Comparison of ENCODE assay signal across 8 cellular contexts in the genomic region with DNA sequence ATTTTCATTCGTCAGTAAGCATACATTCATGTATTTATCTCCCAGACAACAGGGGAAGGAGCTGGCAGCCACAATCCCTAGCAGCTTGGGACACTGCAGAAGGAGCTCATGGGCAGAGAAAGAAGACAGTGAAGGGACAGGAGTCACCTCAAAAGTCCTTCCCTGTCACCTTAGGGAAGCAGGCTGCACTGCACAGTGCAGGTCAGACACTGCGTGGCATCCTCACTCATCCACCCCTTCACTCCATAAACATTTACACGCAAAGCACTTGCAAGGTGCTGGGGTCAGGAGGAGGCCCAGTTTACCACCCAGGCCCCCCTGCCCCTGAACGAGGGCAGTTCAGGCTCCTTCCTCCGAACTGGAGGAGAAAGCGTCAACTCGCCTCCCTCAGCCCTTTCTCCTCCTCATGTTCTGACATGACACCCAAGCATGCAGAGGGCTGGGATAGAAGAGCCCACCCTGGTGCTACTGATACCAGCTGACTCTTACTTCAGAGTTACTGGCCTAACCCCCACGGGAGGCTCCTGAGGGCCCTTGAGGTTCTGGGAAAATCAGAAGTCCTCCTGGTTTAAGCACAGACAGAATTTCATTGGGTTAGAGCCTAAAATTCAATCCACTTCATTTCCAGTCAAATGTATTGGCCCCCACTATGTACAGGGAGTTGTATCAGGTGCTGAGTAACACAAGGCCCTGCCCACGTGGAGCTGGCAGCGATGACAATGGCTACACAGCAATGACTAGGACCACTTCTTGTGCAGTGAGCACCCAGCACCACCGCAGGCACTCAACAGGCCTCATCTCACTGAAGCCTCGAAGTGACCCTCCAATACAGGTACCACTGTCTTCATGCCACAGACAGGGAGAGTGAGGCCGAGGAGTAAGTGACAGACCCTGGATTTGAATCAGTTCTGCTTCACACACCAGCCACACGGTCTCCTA.
A peak's percentile ranks its signal among the peaks of the same experiment; 100 is the strongest.
DNase-seq lines count a peak whose midpoint lies in the region; ATAC-seq lines count a peak whose summit lies in the region.

No MANE protein-coding gene starts in this region.

- POLR2A ChIA-PET in activated CD4-positive, alpha-beta memory T cell treated with anti-CD3 and anti-CD28 coated beads, Interleukin-2, amount 10 ng/mL, durations not matched to agents 7 days and 5 days (lab: Charles Lee): interaction anchor here (0.6 to 9.5 kb wide), 11 partner anchors 9 to 64 kb away, joined by 3 to 238 read pairs (median 8); a partner anchor contains a TSS

- H3K27me3 Mint-ChIP-seq in activated CD4-positive, alpha-beta memory T cell treated with anti-CD3 and anti-CD28 coated beads, Interleukin-2, amount 10 ng/mL, durations not matched to agents 7 days and 5 days: no peaks in the 10 kb centered on the region

- H3K27ac ChIP-seq in right cardiac atrium (ENCODE audit: low read length): peak overlapping the region; percentile 22

- peak; percentile 31 for DNase-seq in activated CD4-positive, alpha-beta memory T cell treated with anti-CD3 and anti-CD28 coated beads, Interleukin-2, amount 10 ng/mL, durations not matched to agents 7 days and 5 days
- DNase-seq in right cardiac atrium: peak in 1 of 3 donors; percentile 27
- DNase-seq in stimulated activated CD4-positive, alpha-beta T cell treated with anti-CD3 and anti-CD28 coated beads, Interleukin-4, amount 100 ng/mL, for 1 hour: peak; percentile 47
- DNase-seq in NCI-H1105 treated with DMSO at 0.1 percent for 48 hours (lab: John Stamatoyannopoulos, UW): no peak
- DNase-seq in NCI-H2196 (lab: John Stamatoyannopoulos, UW; ENCODE audit: unreplicated experiment): no peak
- no peak for DNase-seq in GF-D8 (lab: John Stamatoyannopoulos, UW)

- H3K4me1 ChIP-seq in right cardiac atrium (ENCODE audit: control insufficient read depth, insufficient read depth, low read length): peaks cover 32% of the 10 kb centered on the region

- no peaks in the 10 kb centered on the region for H3K9me3 Mint-ChIP-seq in activated CD4-positive, alpha-beta memory T cell treated with anti-CD3 and anti-CD28 coated beads, Interleukin-2, amount 10 ng/mL, durations not matched to agents 7 days and 5 days

- peak overlapping the region; percentile 100 for H3K27ac Mint-ChIP-seq in activated CD4-positive, alpha-beta memory T cell treated with anti-CD3 and anti-CD28 coated beads, Interleukin-2, amount 10 ng/mL, durations not matched to agents 7 days and 5 days

- intact Hi-C loops in right cardiac atrium (cut with DNase I): loop anchor here in 1 of 4 donors (10.0 kb wide), 1 partner anchor 65 kb away; no protein-coding TSS in a partner anchor

- peaks cover 96% of the 10 kb centered on the region for H3K4me1 Mint-ChIP-seq in activated CD4-positive, alpha-beta memory T cell treated with anti-CD3 and anti-CD28 coated beads, Interleukin-2, amount 10 ng/mL, durations not matched to agents 7 days and 5 days

- no peaks in the 10 kb centered on the region for H3K9me3 ChIP-seq in right cardiac atrium (ENCODE audit: control insufficient read depth, low read length)

- peak; percentile 7 for ATAC-seq in GM21390 (IDR thresholded peaks at IDR 0.05; ENCODE audit: unreplicated experiment)
- ATAC-seq in right cardiac atrium: peak in 1 of 2 donors; percentile 5
- ATAC-seq in GM19463 (IDR thresholded peaks at IDR 0.05; ENCODE audit: unreplicated experiment): no peak

- 69% methylated on average over 14 of the region's 14 CpGs for WGBS in right cardiac atrium

- peaks cover 54% of the 10 kb centered on the region for H3K36me3 Mint-ChIP-seq in activated CD4-positive, alpha-beta memory T cell treated with anti-CD3 and anti-CD28 coated beads, Interleukin-2, amount 10 ng/mL, durations not matched to agents 7 days and 5 days (ENCODE audit: low read depth)

- no peaks in the 10 kb centered on the region for H3K27me3 ChIP-seq in right cardiac atrium (ENCODE audit: control insufficient read depth, insufficient read depth)

- no peak overlapping the region for H3K4me3 ChIP-seq in right cardiac atrium (ENCODE audit: low read length)

- CTCF ChIA-PET in activated CD4-positive, alpha-beta memory T cell treated with anti-CD3 and anti-CD28 coated beads, Interleukin-2, amount 10 ng/mL, durations not matched to agents 7 days and 5 days (lab: Charles Lee): interaction anchor here (0.6 to 5.0 kb wide), 11 partner anchors 8 to 70 kb away, joined by 3 to 30 read pairs (median 5); a partner anchor contains a TSS

- H3K4me3 Mint-ChIP-seq in activated CD4-positive, alpha-beta memory T cell treated with anti-CD3 and anti-CD28 coated beads, Interleukin-2, amount 10 ng/mL, durations not matched to agents 7 days and 5 days: peak overlapping the region; percentile 67

Comparison
In these comparisons a context has a peak if more than half of its experiments do, and no peak if none do; other contexts are left out.
1. DNase-seq: peak in activated CD4-positive, alpha-beta memory T cell treated with anti-CD3 and anti-CD28 coated beads, Interleukin-2, amount 10 ng/mL, durations not matched to agents 7 days and 5 days (single experiment) and stimulated activated CD4-positive, alpha-beta T cell treated with anti-CD3 and anti-CD28 coated beads, Interleukin-4, amount 100 ng/mL, for 1 hour (single experiment); none in NCI-H1105 treated with DMSO at 0.1 percent for 48 hours (single experiment), NCI-H2196 (single experiment) and GF-D8 (single experiment).